Comparison of ENCODE assay signal across 1 cellular context in the genomic region with DNA sequence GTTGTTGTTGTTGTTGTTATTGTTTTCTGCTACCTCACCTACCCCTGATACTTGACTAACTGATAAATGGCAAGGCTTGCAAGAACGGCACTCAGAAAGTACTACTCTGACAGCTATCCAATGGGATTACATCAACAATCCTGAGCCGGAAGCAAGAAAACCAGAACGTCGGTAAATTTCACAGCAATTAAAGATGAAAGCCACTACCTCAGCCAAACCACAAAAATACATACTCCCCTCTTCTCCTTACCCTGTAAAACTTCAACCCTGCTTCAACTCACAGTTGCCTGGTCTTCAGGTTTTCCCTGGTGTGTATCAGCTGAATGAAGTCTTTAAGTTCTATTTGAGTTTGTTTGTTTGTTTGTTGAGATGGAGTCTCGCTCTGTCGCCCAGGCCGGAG.
TF ChIP-seq lines count a peak whose summit lies in the region.

No MANE protein-coding gene starts in this region.

TF ChIP-seq in GM23338, 12 proteins besides CTCF, POLR2A, EP300 and RAD21 (continued from another document):
- TF ChIP-seq STAT1 (IDR thresholded peaks at IDR 0.05; ENCODE audit: unreplicated experiment) = no peak
- TF ChIP-seq ZNF114 (CRISPR knock-in tag; IDR thresholded peaks at IDR 0.05) = no peak
